13 cellular contexts compared by ENCODE assay signal in the genomic region with DNA sequence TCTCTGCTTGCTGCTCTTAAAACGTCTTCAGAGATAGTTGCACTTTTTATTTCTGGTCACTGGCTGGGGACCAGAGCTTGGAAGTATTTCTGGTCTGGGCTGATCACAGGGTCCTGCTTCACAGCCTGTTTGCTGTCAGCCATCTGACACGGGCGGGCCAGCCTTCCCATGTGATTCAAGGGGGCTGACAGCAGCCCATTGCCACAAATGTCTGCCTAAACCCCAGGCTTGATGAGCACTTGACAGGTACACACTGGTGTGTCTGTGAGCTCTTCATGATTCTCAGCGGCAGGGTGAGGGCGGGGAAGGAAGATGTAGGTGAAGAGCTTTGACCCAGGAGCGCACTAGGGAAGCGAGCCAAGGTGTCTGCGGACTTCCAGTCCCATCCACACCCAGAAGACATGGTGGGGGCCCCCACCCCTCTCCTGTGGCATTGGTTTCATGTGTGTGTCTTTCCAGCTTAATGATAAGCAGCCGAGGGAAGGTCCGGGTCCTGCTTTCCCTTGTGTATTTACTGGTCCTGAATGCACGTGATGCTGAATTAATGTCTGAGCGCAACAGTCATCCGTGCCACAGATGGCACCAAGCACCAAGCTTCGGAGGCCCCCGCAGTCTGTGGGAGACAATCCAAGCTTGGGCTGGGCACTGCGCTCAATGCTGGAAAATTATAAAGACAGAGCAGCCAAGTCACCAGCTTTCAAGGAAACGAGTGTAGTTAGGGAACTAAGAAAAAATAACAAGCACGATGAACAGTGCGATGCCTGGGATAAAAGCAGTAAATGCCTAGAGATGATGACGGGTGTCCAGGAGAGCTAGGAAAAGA.
DNase-seq lines count a peak whose midpoint lies in the region; ATAC-seq and TF ChIP-seq lines count a peak whose summit lies in the region.
"Had no signal": no experiment of that assay in that cellular context is flagged by ENCODE, and none has a peak within 500 bp of the region (broad histone marks: within the 10 kb centered on the region; RNA-seq: fewer than 3 reads in every experiment).

No MANE protein-coding gene starts in this region.

- 48 to 62% (median 57%) methylated on average over 20 of the region's 20 CpGs for WGBS in psoas muscle, 3 donors

- no peaks in the 10 kb centered on the region for H3K36me3 Mint-ChIP-seq in stimulated activated effector memory CD8-positive, alpha-beta T cell treated with anti-CD3 and anti-CD28 coated beads, Interleukin-12 subunit alpha, Interleukin-12 subunit beta, amount 100 ng/mL, for 72 hours

- TF ChIP-seq CTCF in C4-2B (conservative IDR thresholded peaks at IDR 0.05) (no peak), Peyer's patch (IDR thresholded peaks at IDR 0.05) (no peak), foreskin keratinocyte (conservative IDR thresholded peaks at IDR 0.05) (peak; percentile 10), psoas muscle (IDR thresholded peaks at IDR 0.05) (no peak)

- H3K27ac ChIP-seq in C4-2B = peak overlapping the region; percentile 92
- H3K27ac ChIP-seq in Peyer's patch = peak overlapping the region in 2 of 4 donors; percentile 58 to 82
- H3K27ac ChIP-seq in foreskin keratinocyte = peak overlapping the region; percentile 99
- no peak overlapping the region for H3K27ac ChIP-seq in psoas muscle
- H3K27ac ChIP-seq: BLaER1 had no signal

- TF ChIP-seq POLR2A in Peyer's patch (IDR thresholded peaks at IDR 0.05) = no peak

- no peaks in the 10 kb centered on the region for H3K9me3 ChIP-seq in Peyer's patch
- H3K9me3 ChIP-seq in psoas muscle = no peaks in the 10 kb centered on the region
- H3K9me3 ChIP-seq: BLaER1 had no signal

- no peak overlapping the region for H3K27ac Mint-ChIP-seq in stimulated activated effector memory CD8-positive, alpha-beta T cell treated with anti-CD3 and anti-CD28 coated beads, Interleukin-12 subunit alpha, Interleukin-12 subunit beta, amount 100 ng/mL, for 72 hours
- H3K27ac Mint-ChIP-seq: activated naive CD4-positive, alpha-beta T cell treated with anti-CD3 and anti-CD28 coated beads for 36 hours had no signal

- no peak overlapping the region for H3K4me3 Mint-ChIP-seq in stimulated activated effector memory CD8-positive, alpha-beta T cell treated with anti-CD3 and anti-CD28 coated beads, Interleukin-12 subunit alpha, Interleukin-12 subunit beta, amount 100 ng/mL, for 72 hours
- H3K4me3 Mint-ChIP-seq: activated naive CD4-positive, alpha-beta T cell treated with anti-CD3 and anti-CD28 coated beads for 36 hours; nephron had no signal

- H3K4me3 ChIP-seq in Peyer's patch (peak overlapping the region in 1 of 4 donors; percentile 11), psoas muscle (no peak overlapping the region)
- H3K4me3 ChIP-seq: BLaER1 had no signal

- no peaks in the 10 kb centered on the region for H3K9me3 Mint-ChIP-seq in stimulated activated effector memory CD8-positive, alpha-beta T cell treated with anti-CD3 and anti-CD28 coated beads, Interleukin-12 subunit alpha, Interleukin-12 subunit beta, amount 100 ng/mL, for 72 hours
- H3K9me3 Mint-ChIP-seq: activated naive CD4-positive, alpha-beta T cell treated with anti-CD3 and anti-CD28 coated beads for 36 hours; nephron had no signal

- DNase-seq in Peyer's patch = peak in 2 of 3 donors; percentile 84
- DNase-seq in foreskin keratinocyte = peak in 1 of 2 donors; percentile 42
- peak; percentile 27 for DNase-seq in occipital lobe (lab: John Stamatoyannopoulos, UW)
- DNase-seq in AG08396 (ENCODE audit: low spot score) = no peak
- DNase-seq in psoas muscle = no peak
- DNase-seq in stimulated activated effector memory CD8-positive, alpha-beta T cell treated with anti-CD3 and anti-CD28 coated beads, Interleukin-12 subunit alpha, Interleukin-12 subunit beta, amount 100 ng/mL, for 72 hours (ENCODE audit: low spot score in 2 of 2) = no peak
- DNase-seq: activated naive CD4-positive, alpha-beta T cell treated with anti-CD3 and anti-CD28 coated beads for 36 hours; GDM1; Kasumi-1 had no signal

- H3K36me3 ChIP-seq in Peyer's patch = no peaks in the 10 kb centered on the region
- no peaks in the 10 kb centered on the region for H3K36me3 ChIP-seq in psoas muscle (ENCODE audit: insufficient read depth in 1 of 2, low read depth in 1 of 2)
- H3K36me3 ChIP-seq: BLaER1 had no signal

- peaks cover 0 to 38% (median 3%) of the 10 kb centered on the region in 4 donors for H3K4me1 ChIP-seq in Peyer's patch
- peaks cover 53% of the 10 kb centered on the region for H3K4me1 ChIP-seq in foreskin keratinocyte
- peaks cover 6% of the 10 kb centered on the region for H3K4me1 ChIP-seq in psoas muscle
- H3K4me1 ChIP-seq: BLaER1 had no signal

- H3K4me1 Mint-ChIP-seq in stimulated activated effector memory CD8-positive, alpha-beta T cell treated with anti-CD3 and anti-CD28 coated beads, Interleukin-12 subunit alpha, Interleukin-12 subunit beta, amount 100 ng/mL, for 72 hours = no peaks in the 10 kb centered on the region

- H3K27me3 ChIP-seq in Peyer's patch = no peaks in the 10 kb centered on the region
- no peaks in the 10 kb centered on the region for H3K27me3 ChIP-seq in foreskin keratinocyte
- peaks cover 0 to 5% (median 3%) of the 10 kb centered on the region in 3 donors for H3K27me3 ChIP-seq in psoas muscle (ENCODE audit: insufficient read depth in 3 of 3, low read length in 2 of 3)
- H3K27me3 ChIP-seq: BLaER1 had no signal

- no peak for ATAC-seq in foreskin keratinocyte
- no peak for ATAC-seq in psoas muscle
- no peak for ATAC-seq in HG02870 (IDR thresholded peaks at IDR 0.05; ENCODE audit: unreplicated experiment)
- ATAC-seq in stimulated activated effector memory CD8-positive, alpha-beta T cell treated with anti-CD3 and anti-CD28 coated beads, Interleukin-12 subunit alpha, Interleukin-12 subunit beta, amount 100 ng/mL, for 72 hours = no peak

- intact Hi-C loops in psoas muscle (cut with DNase I) = no loop called here

Comparison
In these comparisons a context has a peak if more than half of its experiments do, and no peak if none do; other contexts are left out.
1. DNase-seq: peak in Peyer's patch (2 of 3) and occipital lobe (single experiment); none in AG08396 (single experiment), psoas muscle (0 of 2) and stimulated activated effector memory CD8-positive, alpha-beta T cell treated with anti-CD3 and anti-CD28 coated beads, Interleukin-12 subunit alpha, Interleukin-12 subunit beta, amount 100 ng/mL, for 72 hours (0 of 2).